ENCODE assay signal across 23 cellular contexts in the genomic region with DNA sequence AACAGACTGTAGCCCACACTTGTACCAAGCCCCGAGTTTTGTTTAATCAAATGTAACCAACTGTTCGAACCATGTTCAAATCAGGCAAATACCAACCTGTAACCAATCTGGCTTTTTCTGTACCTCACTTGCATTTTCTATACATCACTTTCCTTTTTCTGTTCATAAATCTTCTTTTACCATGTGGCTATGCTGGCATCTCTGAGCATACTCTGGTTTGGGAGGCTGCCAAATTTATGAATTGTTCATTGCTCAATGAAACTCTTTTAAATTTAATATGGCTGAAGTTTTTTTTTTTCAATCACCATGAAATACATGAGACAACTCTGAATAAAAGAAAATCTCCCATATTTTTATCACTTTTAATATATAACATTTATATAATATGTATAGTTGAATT.
DNase-seq lines count a peak whose midpoint lies in the region; TF ChIP-seq lines count a peak whose summit lies in the region.
"Had no signal": no experiment of that assay in that cellular context is flagged by ENCODE, and none has a peak within 500 bp of the region (broad histone marks: within the 10 kb centered on the region; RNA-seq: fewer than 3 reads in every experiment).

No MANE protein-coding gene starts in this region.

- no peak overlapping the region for H3K4me3 Mint-ChIP-seq in activated naive CD8-positive, alpha-beta T cell treated with anti-CD3 and anti-CD28 coated beads for 36 hours
- H3K4me3 Mint-ChIP-seq: stimulated activated naive B cell treated with anti-CD40 and anti-IgM and Interleukin-4, amounts not matched to agents 10 μg/mL and 1 μg/mL and 100 μg/mL, for 72 hours; T-helper 1 cell treated with Interleukin-12 subunit alpha and Interleukin-12 subunit beta and Interleukin-4 antibody, amounts not matched to agents 30 μg/mL and 1 μg/mL, for 36 hours had no signal

- peaks cover 12% of the 10 kb centered on the region for H3K4me1 Mint-ChIP-seq in activated naive CD8-positive, alpha-beta T cell treated with anti-CD3 and anti-CD28 coated beads for 36 hours

- 65% methylated on average over 2 of the region's 2 CpGs for WGBS in SK-N-SH (ENCODE audit: low lambda C conversion rate)

- no peak overlapping the region for H3K27ac Mint-ChIP-seq in activated naive CD8-positive, alpha-beta T cell treated with anti-CD3 and anti-CD28 coated beads for 36 hours
- H3K27ac Mint-ChIP-seq: activated T-helper 2 cell treated with anti-CD3 and anti-CD28 coated beads, Interferon-gamma antibody, Interleukin-2, Interleukin-4, amounts not matched to agents 10 μg/mL and 5 μg/mL and 100 μg/mL, durations not matched to agents 14 hours and 24 hours and 36 hours; stimulated activated naive B cell treated with anti-CD40 and anti-IgM and Interleukin-4, amounts not matched to agents 10 μg/mL and 1 μg/mL and 100 μg/mL, for 72 hours; T-helper 1 cell treated with Interleukin-12 subunit alpha and Interleukin-12 subunit beta and Interleukin-4 antibody, amounts not matched to agents 30 μg/mL and 1 μg/mL, for 36 hours had no signal

- H3K9me3 ChIP-seq in Loucy (ENCODE audit: insufficient read depth, low read depth, low read length) (peaks cover 10% of the 10 kb centered on the region; the same call in 1 of the 2 replicates), SK-N-SH (0 out of 2 replicates have a peak, but pooled peaks cover under 1% of the 10 kb centered on the region)
- H3K9me3 ChIP-seq: MG63, neutrophil had no signal

- no peak overlapping the region for H3K27ac ChIP-seq in SK-N-SH (ENCODE audit: low read depth in 2 of 2, low read length in 1 of 2)
- H3K27ac ChIP-seq: BLaER1, brain microvascular endothelial cell, neutrophil, WERI-Rb-1 had no signal

- no peaks in the 10 kb centered on the region for H3K36me3 Mint-ChIP-seq in activated naive CD8-positive, alpha-beta T cell treated with anti-CD3 and anti-CD28 coated beads for 36 hours
- H3K36me3 Mint-ChIP-seq: stimulated activated naive B cell treated with anti-CD40 and anti-IgM and Interleukin-4, amounts not matched to agents 10 μg/mL and 1 μg/mL and 100 μg/mL, for 72 hours had no signal

- H3K27me3 Mint-ChIP-seq in activated naive CD8-positive, alpha-beta T cell treated with anti-CD3 and anti-CD28 coated beads for 36 hours = no peaks in the 10 kb centered on the region
- H3K27me3 Mint-ChIP-seq: stimulated activated naive B cell treated with anti-CD40 and anti-IgM and Interleukin-4, amounts not matched to agents 10 μg/mL and 1 μg/mL and 100 μg/mL, for 72 hours had no signal

- no peaks in the 10 kb centered on the region for H3K36me3 ChIP-seq in Loucy (ENCODE audit: insufficient read depth, low read length)
- no peaks in the 10 kb centered on the region for H3K36me3 ChIP-seq in SK-N-SH (replicated peaks in 1 of 2; ENCODE audit: control insufficient read depth in 1 of 2, insufficient read depth in 2 of 2, low read length in 1 of 2)
- H3K36me3 ChIP-seq: BLaER1, brain microvascular endothelial cell, MG63, neutrophil, WERI-Rb-1 had no signal

- peaks cover 41% of the 10 kb centered on the region for H3K4me1 ChIP-seq in Loucy (ENCODE audit: insufficient read depth, low read length, poor library complexity, severe bottlenecking)
- no peaks in the 10 kb centered on the region; a peak in 1 of 4 replicates for H3K4me1 ChIP-seq in SK-N-SH (ENCODE audit: control insufficient read depth in 1 of 2, insufficient read depth in 2 of 2, low read depth in 1 of 2, low read length in 1 of 2)

- TF ChIP-seq CTCF in Loucy (conservative IDR thresholded peaks at IDR 0.05; ENCODE audit: low read length) = no peak
- no peak for TF ChIP-seq CTCF in SK-N-SH (IDR thresholded peaks at IDR 0.05)

- H2AFZ ChIP-seq in Loucy (ENCODE audit: low read length) (no peak overlapping the region; the same call in 1 of the 2 replicates), SK-N-SH (ENCODE audit: low read depth) (no peak overlapping the region)

- TF ChIP-seq RAD21 in SK-N-SH (IDR thresholded peaks at IDR 0.05; ENCODE audit: low read length) = no peak

- POLR2A ChIA-PET in SK-N-SH (lab: Yijun Ruan, JAX) = no interaction called here

- no peaks in the 10 kb centered on the region for H3K79me2 ChIP-seq in Loucy (ENCODE audit: insufficient read depth, low read length)
- no peaks in the 10 kb centered on the region for H3K79me2 ChIP-seq in SK-N-SH (ENCODE audit: insufficient read depth)

- no peaks in the 10 kb centered on the region for H3K9me3 Mint-ChIP-seq in activated naive CD8-positive, alpha-beta T cell treated with anti-CD3 and anti-CD28 coated beads for 36 hours
- H3K9me3 Mint-ChIP-seq: activated T-helper 2 cell treated with anti-CD3 and anti-CD28 coated beads, Interferon-gamma antibody, Interleukin-2, Interleukin-4, amounts not matched to agents 10 μg/mL and 5 μg/mL and 100 μg/mL, durations not matched to agents 14 hours and 24 hours and 36 hours; T-helper 1 cell treated with Interleukin-12 subunit alpha and Interleukin-12 subunit beta and Interleukin-4 antibody, amounts not matched to agents 30 μg/mL and 1 μg/mL, for 36 hours had no signal

- H4K20me1 ChIP-seq in Loucy (ENCODE audit: insufficient read depth, low read length, poor library complexity, severe bottlenecking) (no peaks in the 10 kb centered on the region), SK-N-SH (ENCODE audit: insufficient read depth) (no peaks in the 10 kb centered on the region)
- H4K20me1 ChIP-seq: BLaER1 had no signal

- H3K4me3 ChIP-seq in Loucy (ENCODE audit: low read length, poor library complexity, severe bottlenecking) (peak overlapping the region; percentile 39), SK-N-SH (ENCODE audit: low read depth in 2 of 2, low read length in 1 of 2) (no peak overlapping the region)
- H3K4me3 ChIP-seq: BLaER1, lung, MG63 had no signal

- DNase-seq in EH (ENCODE audit: low read depth) (peak; percentile 13), SK-N-SH (no peak), fibroblast of gingiva (ENCODE audit: low read depth) (peak; percentile 41), NCI-H748 treated with DMSO at 0.1 percent for 48 hours (lab: John Stamatoyannopoulos, UW) (no peak), hypothalamus (lab: John Stamatoyannopoulos, UW) (no peak)
- no peak for DNase-seq in activated naive CD8-positive, alpha-beta T cell treated with anti-CD3 and anti-CD28 coated beads for 36 hours
- DNase-seq in activated naive CD4-positive, alpha-beta T cell treated with anti-CD3 and anti-CD28 coated beads, Interleukin-2, amount 50 U/mL, for 16 hours = no peak
- DNase-seq: activated CD4-positive, alpha-beta T cell treated with anti-CD3 and anti-CD28 coated beads, Interleukin-2, amount 50 U/mL, for 1 hour; activated CD8-positive, alpha-beta memory T cell treated with anti-CD3 and anti-CD28 coated beads, Interleukin-2, amount 50 U/mL, for 4 hours; brain microvascular endothelial cell; dermis blood vessel endothelial cell; glutamatergic neuron; MG63; NCI-H187 treated with DMSO at 0.1 percent for 48 hours; stimulated activated CD4-positive, alpha-beta T cell treated with anti-CD3 and anti-CD28 coated beads, Interleukin-2, amount 100 ng/mL, for 24 hours; stimulated activated naive B cell treated with anti-CD40 and anti-IgM and Interleukin-4, amounts not matched to agents 10 μg/mL and 1 μg/mL and 100 μg/mL, for 72 hours; WERI-Rb-1 had no signal

- CTCF ChIA-PET in SK-N-SH (lab: Yijun Ruan, JAX) = no interaction called here

- peak in 1 of 2 experiments; percentile 63; a peak in 1 of 4 replicates for TF ChIP-seq EP300 in SK-N-SH (IDR thresholded peaks at IDR 0.05; ENCODE audit: borderline replicate concordance in 1 of 2, low read depth in 1 of 2, low read length in 1 of 2)

- H3K9ac ChIP-seq in Loucy (ENCODE audit: low read depth, low read length, poor library complexity, severe bottlenecking) (peak overlapping the region; percentile 71), SK-N-SH (no peak overlapping the region)
- H3K9ac ChIP-seq: BLaER1 had no signal

- peaks cover 4% of the 10 kb centered on the region; the same call in 1 of the 2 replicates for H3F3A ChIP-seq in Loucy (ENCODE audit: low read depth)
- H3F3A ChIP-seq in SK-N-SH (replicated peaks; ENCODE audit: insufficient read depth) = no peaks in the 10 kb centered on the region

- H3K4me2 ChIP-seq in Loucy (ENCODE audit: low read depth, low read length, poor library complexity, severe bottlenecking) = peak overlapping the region; percentile 56
- no peak overlapping the region for H3K4me2 ChIP-seq in SK-N-SH
- H3K4me2 ChIP-seq: BLaER1 had no signal

- H3K27me3 ChIP-seq in Loucy (ENCODE audit: insufficient read depth, low read length, poor library complexity, severe bottlenecking) (no peaks in the 10 kb centered on the region), SK-N-SH (ENCODE audit: insufficient read depth) (no peaks in the 10 kb centered on the region)
- H3K27me3 ChIP-seq: BLaER1, brain microvascular endothelial cell, MG63, neutrophil had no signal

- H3K9me2 ChIP-seq in Loucy (replicated peaks; ENCODE audit: low read depth, low read length) (no peaks in the 10 kb centered on the region), SK-N-SH (no peaks in the 10 kb centered on the region)

TF ChIP-seq in SK-N-SH, 30 proteins besides CTCF, POLR2A, EP300 and RAD21 (continues in another document):
- TF ChIP-seq, protein P1, sequence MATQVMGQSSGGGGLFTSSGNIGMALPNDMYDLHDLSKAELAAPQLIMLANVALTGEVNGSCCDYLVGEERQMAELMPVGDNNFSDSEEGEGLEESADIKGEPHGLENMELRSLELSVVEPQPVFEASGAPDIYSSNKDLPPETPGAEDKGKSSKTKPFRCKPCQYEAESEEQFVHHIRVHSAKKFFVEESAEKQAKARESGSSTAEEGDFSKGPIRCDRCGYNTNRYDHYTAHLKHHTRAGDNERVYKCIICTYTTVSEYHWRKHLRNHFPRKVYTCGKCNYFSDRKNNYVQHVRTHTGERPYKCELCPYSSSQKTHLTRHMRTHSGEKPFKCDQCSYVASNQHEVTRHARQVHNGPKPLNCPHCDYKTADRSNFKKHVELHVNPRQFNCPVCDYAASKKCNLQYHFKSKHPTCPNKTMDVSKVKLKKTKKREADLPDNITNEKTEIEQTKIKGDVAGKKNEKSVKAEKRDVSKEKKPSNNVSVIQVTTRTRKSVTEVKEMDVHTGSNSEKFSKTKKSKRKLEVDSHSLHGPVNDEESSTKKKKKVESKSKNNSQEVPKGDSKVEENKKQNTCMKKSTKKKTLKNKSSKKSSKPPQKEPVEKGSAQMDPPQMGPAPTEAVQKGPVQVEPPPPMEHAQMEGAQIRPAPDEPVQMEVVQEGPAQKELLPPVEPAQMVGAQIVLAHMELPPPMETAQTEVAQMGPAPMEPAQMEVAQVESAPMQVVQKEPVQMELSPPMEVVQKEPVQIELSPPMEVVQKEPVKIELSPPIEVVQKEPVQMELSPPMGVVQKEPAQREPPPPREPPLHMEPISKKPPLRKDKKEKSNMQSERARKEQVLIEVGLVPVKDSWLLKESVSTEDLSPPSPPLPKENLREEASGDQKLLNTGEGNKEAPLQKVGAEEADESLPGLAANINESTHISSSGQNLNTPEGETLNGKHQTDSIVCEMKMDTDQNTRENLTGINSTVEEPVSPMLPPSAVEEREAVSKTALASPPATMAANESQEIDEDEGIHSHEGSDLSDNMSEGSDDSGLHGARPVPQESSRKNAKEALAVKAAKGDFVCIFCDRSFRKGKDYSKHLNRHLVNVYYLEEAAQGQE (IDR thresholded peaks at IDR 0.05; ENCODE audit: low read depth, low read length) = no peak

Comparison
In these comparisons a context has a peak if more than half of its experiments do, and no peak if none do; other contexts are left out.
1. DNase-seq: peak in EH (single experiment) and fibroblast of gingiva (single experiment); none in SK-N-SH (single experiment), NCI-H748 treated with DMSO at 0.1 percent for 48 hours (single experiment), activated naive CD8-positive, alpha-beta T cell treated with anti-CD3 and anti-CD28 coated beads for 36 hours (single experiment), hypothalamus (0 of 51) and activated naive CD4-positive, alpha-beta T cell treated with anti-CD3 and anti-CD28 coated beads, Interleukin-2, amount 50 U/mL, for 16 hours (single experiment).